In the genomic region with DNA sequence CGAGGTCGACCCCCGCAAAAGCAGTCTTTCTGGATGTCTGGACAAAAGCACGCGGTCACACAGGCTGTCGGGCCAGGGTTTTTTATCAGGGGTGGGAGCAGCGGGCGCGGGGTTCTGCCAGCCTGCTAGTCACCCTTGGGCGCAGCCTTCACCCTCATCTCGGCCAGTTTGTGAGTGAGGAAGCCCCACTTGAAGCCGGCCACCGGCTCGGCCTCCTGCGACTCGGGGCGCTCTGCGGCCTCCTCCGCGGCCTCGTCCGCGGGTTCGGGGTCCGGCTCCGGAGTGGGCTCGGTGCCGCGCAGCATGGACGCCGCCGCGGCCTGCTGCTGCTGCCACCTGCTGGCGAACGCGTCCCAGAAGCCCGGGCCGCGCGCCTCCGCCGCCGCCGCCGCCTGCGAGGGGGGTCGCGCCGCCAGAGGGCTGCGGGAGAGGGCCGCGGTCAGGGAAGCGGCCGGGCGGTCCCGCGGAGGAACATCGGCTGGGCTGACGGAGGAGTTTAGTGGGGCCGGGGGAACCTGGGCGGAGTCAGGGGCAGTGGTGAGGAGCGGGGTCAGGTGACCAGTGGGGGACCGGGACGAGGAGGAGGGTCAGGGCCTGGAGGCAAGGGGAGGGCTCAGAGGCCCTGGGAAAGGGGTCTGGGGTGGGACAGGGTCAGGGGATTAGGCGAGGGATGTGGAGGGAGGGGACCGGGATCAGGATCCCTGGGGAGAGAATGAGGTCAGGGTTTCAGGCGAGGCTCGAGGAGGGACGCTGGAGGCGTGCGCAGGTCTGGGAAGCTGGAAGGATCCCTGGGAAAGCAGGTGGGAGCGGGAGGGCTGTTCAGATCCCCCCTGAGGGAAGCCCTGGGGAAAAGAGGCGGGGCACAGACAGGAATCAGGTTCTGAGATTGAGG, we compare ENCODE assay signal across 8 cellular contexts. TPM values are rescaled to one million over a fixed set of nuclear protein-coding genes. Genes with fewer than 3 reads are reported as not detected.
DNase-seq lines count a peak whose midpoint lies in the region; ATAC-seq and TF ChIP-seq lines count a peak whose summit lies in the region.

No MANE protein-coding gene starts in this region.

- no peaks in the 10 kb centered on the region for H3K9me3 Mint-ChIP-seq in activated naive CD4-positive, alpha-beta T cell treated with anti-CD3 and anti-CD28 coated beads, Interleukin-2, amount 50 U/mL, for 24 hours

- H3K4me3 Mint-ChIP-seq in activated naive CD4-positive, alpha-beta T cell treated with anti-CD3 and anti-CD28 coated beads, Interleukin-2, amount 50 U/mL, for 24 hours: peak overlapping the region; percentile 52

- H3K4me1 Mint-ChIP-seq in activated naive CD4-positive, alpha-beta T cell treated with anti-CD3 and anti-CD28 coated beads, Interleukin-2, amount 50 U/mL, for 24 hours: peaks cover 5% of the 10 kb centered on the region

- ATAC-seq in sciatic nerve (peak; percentile 37), GM18873 (IDR thresholded peaks at IDR 0.05; ENCODE audit: low FRiP score, unreplicated experiment) (no peak), GM19035 (IDR thresholded peaks at IDR 0.05; ENCODE audit: unreplicated experiment) (no peak)

- no peak overlapping the region for H3K27ac Mint-ChIP-seq in activated naive CD4-positive, alpha-beta T cell treated with anti-CD3 and anti-CD28 coated beads, Interleukin-2, amount 50 U/mL, for 24 hours

- peak overlapping the region; percentile 67 for H3K27ac ChIP-seq in left ventricle myocardium inferior (replicated peaks)

- H3K36me3 ChIP-seq in ES-I3 (ENCODE audit: insufficient read depth, low read length) (no peaks in the 10 kb centered on the region), left ventricle myocardium inferior (no peaks in the 10 kb centered on the region)

- DNase-seq in OCI-M1 (lab: John Stamatoyannopoulos, UW): peak; percentile 51
- peak; percentile 45 for DNase-seq in left ventricle myocardium inferior
- DNase-seq in sciatic nerve (ENCODE audit: low spot score): no peak
- DNase-seq in Kasumi-1 (lab: John Stamatoyannopoulos, UW): no peak

- H3K9ac ChIP-seq in ES-I3 (ENCODE audit: low read depth, low read length): peak overlapping the region; percentile 46

- H3K9me3 ChIP-seq in ES-I3 (ENCODE audit: control insufficient read depth, insufficient read depth, low read length) (no peaks in the 10 kb centered on the region), left ventricle myocardium inferior (replicated peaks) (no peaks in the 10 kb centered on the region)

- TF ChIP-seq CTCF in left ventricle myocardium inferior (IDR thresholded peaks at IDR 0.05; ENCODE audit: borderline replicate concordance): peak; percentile 86

- peaks cover 22% of the 10 kb centered on the region for H3K4me1 ChIP-seq in ES-I3 (ENCODE audit: insufficient read depth, low read length)
- peaks cover 56% of the 10 kb centered on the region for H3K4me1 ChIP-seq in left ventricle myocardium inferior

- H3K27me3 Mint-ChIP-seq in activated naive CD4-positive, alpha-beta T cell treated with anti-CD3 and anti-CD28 coated beads, Interleukin-2, amount 50 U/mL, for 24 hours: peaks cover 9% of the 10 kb centered on the region

- intact Hi-C loops in left ventricle myocardium inferior (cut with micrococcal nuclease): no loop called here
- intact Hi-C loops in sciatic nerve (cut with DNase I): no loop called here

- H3K27me3 ChIP-seq in left ventricle myocardium inferior (ENCODE audit: low read depth): no peaks in the 10 kb centered on the region

- H3K36me3 Mint-ChIP-seq in activated naive CD4-positive, alpha-beta T cell treated with anti-CD3 and anti-CD28 coated beads, Interleukin-2, amount 50 U/mL, for 24 hours: no peaks in the 10 kb centered on the region

- peak overlapping the region; percentile 62 for H3K4me3 ChIP-seq in left ventricle myocardium inferior

RNA-seq across cellular contexts. Expression of a gene that starts 4.5 kb away (rescaled TPM):
- total RNA-seq in left ventricle myocardium inferior (not detected), sciatic nerve (not detected)

RNA-seq across cellular contexts. Expression of a gene that starts 5.4 kb away (rescaled TPM):
- total RNA-seq in left ventricle myocardium inferior (3.1 TPM), sciatic nerve (11.8 TPM)

RNA-seq across cellular contexts. Expression of a gene that starts 5.4 kb away (rescaled TPM):
- total RNA-seq in left ventricle myocardium inferior: 13.7 TPM
- 18.3 TPM for total RNA-seq in sciatic nerve

RNA-seq across cellular contexts. Expression of a gene that starts 7.3 kb away (rescaled TPM):
- total RNA-seq in left ventricle myocardium inferior (not detected), sciatic nerve (not detected)

RNA-seq across cellular contexts. Expression of a gene that starts 13.0 kb away (rescaled TPM):
- total RNA-seq in left ventricle myocardium inferior (1.8 TPM), sciatic nerve (3.1 TPM)

Comparison
In these comparisons a context has a peak if more than half of its experiments do, and no peak if none do; other contexts are left out.
1. DNase-seq: peak in OCI-M1 (single experiment) and left ventricle myocardium inferior (single experiment); none in sciatic nerve (single experiment) and Kasumi-1 (0 of 2).